In genomic region chr17:79686476-79686875, GRCh38 we compare ENCODE assay signal across 8 cellular contexts. TPM values are rescaled to one million over a fixed set of nuclear protein-coding genes. Genes with fewer than 3 reads are reported as not detected.
"Had no signal": no experiment of that assay in that cellular context is flagged by ENCODE, and none has a peak within 500 bp of the region (broad histone marks: within the 10 kb centered on the region; RNA-seq: fewer than 3 reads in every experiment).

No MANE protein-coding gene starts in this region.

- DNase-seq: GM23248, GOT3, H9, HCEC 1CT had no signal

- FAIRE-seq: H54, HTR-8/SVneo had no signal

- H3K27ac ChIP-seq: GM23248 had no signal

- H3K36me3 Mint-ChIP-seq: IgD-negative memory B cell had no signal

- H3K9ac ChIP-seq: GM23248 had no signal

- H3K4me1 Mint-ChIP-seq: IgD-negative memory B cell had no signal

- H3K4me3 ChIP-seq: GM23248 had no signal

- H2AFZ ChIP-seq: GM23248 had no signal

- H3K27ac Mint-ChIP-seq: IgD-negative memory B cell had no signal

- H3K4me3 Mint-ChIP-seq: H9, IgD-negative memory B cell had no signal

- H3K9me3 Mint-ChIP-seq: H9 had no signal

RNA-seq across cellular contexts. Expression of gene ENPP7, which starts 44.3 kb away (rescaled TPM):
- total RNA-seq: GM23248, H9, HT-29 had no signal
- polyA plus RNA-seq: GM23248 had no signal
